ENCODE assay signal across 30 cellular contexts in the genomic region with DNA sequence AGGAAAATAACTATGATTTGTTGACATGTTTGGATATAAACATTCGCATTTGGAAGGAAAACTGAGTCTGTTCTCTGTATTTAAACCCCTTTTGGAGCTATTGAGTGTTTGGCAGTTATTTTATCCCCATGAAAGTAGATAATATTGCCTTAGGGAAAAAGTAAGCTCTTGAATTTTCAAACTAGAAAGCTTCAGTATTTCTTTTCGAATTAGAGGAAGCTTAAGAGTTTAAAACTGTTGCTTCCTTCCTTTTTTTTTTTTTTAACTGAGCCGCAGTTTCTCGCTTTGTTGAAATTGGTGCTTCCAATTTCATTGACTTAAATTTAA. TPM values are rescaled to one million over a fixed set of nuclear protein-coding genes. Genes with fewer than 3 reads are reported as not detected.
DNase-seq lines count a peak whose midpoint lies in the region; ATAC-seq and TF ChIP-seq lines count a peak whose summit lies in the region.
"Had no signal": no experiment of that assay in that cellular context is flagged by ENCODE, and none has a peak within 500 bp of the region (broad histone marks: within the 10 kb centered on the region; RNA-seq: fewer than 3 reads in every experiment).

No MANE protein-coding gene starts in this region.

- H3K36me3 ChIP-seq in CD8-positive, alpha-beta memory T cell (ENCODE audit: insufficient read depth, low read length), result no peaks in the 10 kb centered on the region
- H3K36me3 ChIP-seq: BE2C, gastrocnemius medialis, pancreas, uterus had no signal

- no peaks in the 10 kb centered on the region for H3K9me3 ChIP-seq in CD8-positive, alpha-beta memory T cell (ENCODE audit: low read length)
- H3K9me3 ChIP-seq: BE2C, gastrocnemius medialis, pancreas, testis, uterus had no signal

- H3K27ac Mint-ChIP-seq in activated naive CD4-positive, alpha-beta T cell treated with anti-CD3 and anti-CD28 coated beads for 36 hours, result peak overlapping the region; percentile 33
- no peak overlapping the region for H3K27ac Mint-ChIP-seq in activated naive CD4-positive, alpha-beta T cell treated with anti-CD3 and anti-CD28 coated beads, Interleukin-2, amount 10 ng/mL, durations not matched to agents 7 days and 5 days
- H3K27ac Mint-ChIP-seq in CD8-positive, alpha-beta memory T cell, result peak overlapping the region in 7 of 8 donors; percentile 57 to 94 (median 78)
- peak overlapping the region; percentile 30 for H3K27ac Mint-ChIP-seq in activated CD8-positive, alpha-beta T cell treated with anti-CD3 and anti-CD28 coated beads for 36 hours
- peak overlapping the region; percentile 84 to 96 (median 92) for H3K27ac Mint-ChIP-seq in naive thymus-derived CD8-positive, alpha-beta T cell
- H3K27ac Mint-ChIP-seq: brain had no signal

- peaks cover 6% of the 10 kb centered on the region for H3K9me3 Mint-ChIP-seq in activated naive CD4-positive, alpha-beta T cell treated with anti-CD3 and anti-CD28 coated beads for 36 hours
- H3K9me3 Mint-ChIP-seq in activated naive CD4-positive, alpha-beta T cell treated with anti-CD3 and anti-CD28 coated beads, Interleukin-2, amount 10 ng/mL, durations not matched to agents 7 days and 5 days, result peaks cover 10% of the 10 kb centered on the region
- H3K9me3 Mint-ChIP-seq in CD8-positive, alpha-beta memory T cell, result no peaks in the 10 kb centered on the region
- H3K9me3 Mint-ChIP-seq in activated CD8-positive, alpha-beta T cell treated with anti-CD3 and anti-CD28 coated beads for 36 hours, result peaks cover 9% of the 10 kb centered on the region
- no peaks in the 10 kb centered on the region for H3K9me3 Mint-ChIP-seq in naive thymus-derived CD8-positive, alpha-beta T cell

- POLR2A ChIA-PET in CD8-positive, alpha-beta memory T cell (lab: Charles Lee), result no interaction called here
- POLR2A ChIA-PET in activated CD8-positive, alpha-beta T cell treated with anti-CD3 and anti-CD28 coated beads for 36 hours (lab: Charles Lee), result no interaction called here
- POLR2A ChIA-PET in naive thymus-derived CD8-positive, alpha-beta T cell (lab: Charles Lee), result interaction anchor here (0.7 kb wide), 1 partner anchor 94 kb away, joined by 3 read pairs; no protein-coding TSS in a partner anchor

- H3K4me3 ChIP-seq in CD8-positive, alpha-beta memory T cell (ENCODE audit: low read length), result no peak overlapping the region
- H3K4me3 ChIP-seq: gastrocnemius medialis, GM23248, pancreas, testis, uterus had no signal

- CTCF ChIA-PET in activated naive CD4-positive, alpha-beta T cell treated with anti-CD3 and anti-CD28 coated beads for 36 hours (lab: Charles Lee), result interaction anchor here (1.3 kb wide), 1 partner anchor 22 kb away, joined by 3 read pairs; no protein-coding TSS in a partner anchor
- CTCF ChIA-PET in activated naive CD4-positive, alpha-beta T cell treated with anti-CD3 and anti-CD28 coated beads, Interleukin-2, amount 10 ng/mL, durations not matched to agents 7 days and 5 days (lab: Charles Lee), result no interaction called here
- CTCF ChIA-PET in CD8-positive, alpha-beta memory T cell (lab: Charles Lee), result no interaction called here
- CTCF ChIA-PET in activated CD8-positive, alpha-beta T cell treated with anti-CD3 and anti-CD28 coated beads for 36 hours (lab: Charles Lee), result no interaction called here

- H3K4me1 ChIP-seq in CD8-positive, alpha-beta memory T cell (ENCODE audit: insufficient read depth, low read length), result peaks cover 54% of the 10 kb centered on the region
- H3K4me1 ChIP-seq: BE2C, gastrocnemius medialis, pancreas, testis, uterus had no signal

- no peaks in the 10 kb centered on the region for H3K27me3 Mint-ChIP-seq in activated naive CD4-positive, alpha-beta T cell treated with anti-CD3 and anti-CD28 coated beads for 36 hours (ENCODE audit: low read depth)
- H3K27me3 Mint-ChIP-seq in activated naive CD4-positive, alpha-beta T cell treated with anti-CD3 and anti-CD28 coated beads, Interleukin-2, amount 10 ng/mL, durations not matched to agents 7 days and 5 days, result no peaks in the 10 kb centered on the region
- no peaks in the 10 kb centered on the region for H3K27me3 Mint-ChIP-seq in CD8-positive, alpha-beta memory T cell
- no peaks in the 10 kb centered on the region for H3K27me3 Mint-ChIP-seq in activated CD8-positive, alpha-beta T cell treated with anti-CD3 and anti-CD28 coated beads for 36 hours
- H3K27me3 Mint-ChIP-seq in naive thymus-derived CD8-positive, alpha-beta T cell, result no peaks in the 10 kb centered on the region

- H3K4me1 Mint-ChIP-seq in activated naive CD4-positive, alpha-beta T cell treated with anti-CD3 and anti-CD28 coated beads for 36 hours (ENCODE audit: low read depth), result peaks cover 65% of the 10 kb centered on the region
- H3K4me1 Mint-ChIP-seq in activated naive CD4-positive, alpha-beta T cell treated with anti-CD3 and anti-CD28 coated beads, Interleukin-2, amount 10 ng/mL, durations not matched to agents 7 days and 5 days, result peaks cover 71% of the 10 kb centered on the region
- peaks cover 94 to 98% (median 96%) of the 10 kb centered on the region in 3 donors for H3K4me1 Mint-ChIP-seq in CD8-positive, alpha-beta memory T cell
- H3K4me1 Mint-ChIP-seq in activated CD8-positive, alpha-beta T cell treated with anti-CD3 and anti-CD28 coated beads for 36 hours (ENCODE audit: low read depth), result peaks cover 75% of the 10 kb centered on the region
- H3K4me1 Mint-ChIP-seq in naive thymus-derived CD8-positive, alpha-beta T cell, result peaks cover 61 to 91% (median 89%) of the 10 kb centered on the region in 4 donors
- H3K4me1 Mint-ChIP-seq: brain had no signal

- TF ChIP-seq CTCF in activated CD8-positive, alpha-beta T cell treated with anti-CD3 and anti-CD28 coated beads for 36 hours (IDR thresholded peaks at IDR 0.05), result no peak

- no peak for ATAC-seq in activated CD8-positive, alpha-beta T cell treated with anti-CD3 and anti-CD28 coated beads for 36 hours
- ATAC-seq in naive thymus-derived CD8-positive, alpha-beta T cell, result no peak
- ATAC-seq: gastrocnemius medialis, left colon, pancreas, PC-3 had no signal

- peak overlapping the region; percentile 35 for H3K4me3 Mint-ChIP-seq in activated naive CD4-positive, alpha-beta T cell treated with anti-CD3 and anti-CD28 coated beads for 36 hours
- no peak overlapping the region for H3K4me3 Mint-ChIP-seq in activated naive CD4-positive, alpha-beta T cell treated with anti-CD3 and anti-CD28 coated beads, Interleukin-2, amount 10 ng/mL, durations not matched to agents 7 days and 5 days
- peak overlapping the region in 2 of 7 donors; percentile 24 to 58 for H3K4me3 Mint-ChIP-seq in CD8-positive, alpha-beta memory T cell
- peak overlapping the region; percentile 12 for H3K4me3 Mint-ChIP-seq in activated CD8-positive, alpha-beta T cell treated with anti-CD3 and anti-CD28 coated beads for 36 hours
- peak overlapping the region in 7 of 10 donors; percentile 4 to 78 (median 62) for H3K4me3 Mint-ChIP-seq in naive thymus-derived CD8-positive, alpha-beta T cell
- H3K4me3 Mint-ChIP-seq: brain, neural crest cell had no signal

- H3K27ac ChIP-seq in CD8-positive, alpha-beta memory T cell (ENCODE audit: low read depth, low read length), result no peak overlapping the region
- H3K27ac ChIP-seq: gastrocnemius medialis, GM23248, pancreas, testis, uterus had no signal

- peaks cover 2% of the 10 kb centered on the region for H3K36me3 Mint-ChIP-seq in activated naive CD4-positive, alpha-beta T cell treated with anti-CD3 and anti-CD28 coated beads for 36 hours (ENCODE audit: low read depth)
- peaks cover 84% of the 10 kb centered on the region for H3K36me3 Mint-ChIP-seq in activated naive CD4-positive, alpha-beta T cell treated with anti-CD3 and anti-CD28 coated beads, Interleukin-2, amount 10 ng/mL, durations not matched to agents 7 days and 5 days
- peaks cover 19 to 85% (median 44%) of the 10 kb centered on the region in 3 donors for H3K36me3 Mint-ChIP-seq in CD8-positive, alpha-beta memory T cell
- peaks cover 28% of the 10 kb centered on the region for H3K36me3 Mint-ChIP-seq in activated CD8-positive, alpha-beta T cell treated with anti-CD3 and anti-CD28 coated beads for 36 hours (ENCODE audit: low read depth)
- H3K36me3 Mint-ChIP-seq in naive thymus-derived CD8-positive, alpha-beta T cell, result peaks cover 0 to 27% (median 0%) of the 10 kb centered on the region in 3 donors
- H3K36me3 Mint-ChIP-seq: brain had no signal

- no peaks in the 10 kb centered on the region for H3K27me3 ChIP-seq in CD8-positive, alpha-beta memory T cell (ENCODE audit: insufficient read depth, low read length, poor library complexity, severe bottlenecking)
- H3K27me3 ChIP-seq: gastrocnemius medialis, pancreas, testis, uterus had no signal

- no peak for DNase-seq in activated naive CD4-positive, alpha-beta T cell treated with anti-CD3 and anti-CD28 coated beads for 36 hours
- no peak for DNase-seq in activated naive CD4-positive, alpha-beta T cell treated with anti-CD3 and anti-CD28 coated beads, Interleukin-2, amount 10 ng/mL, durations not matched to agents 7 days and 5 days
- no peak for DNase-seq in CD8-positive, alpha-beta memory T cell
- no peak for DNase-seq in activated CD8-positive, alpha-beta T cell treated with anti-CD3 and anti-CD28 coated beads for 36 hours
- no peak for DNase-seq in naive thymus-derived CD8-positive, alpha-beta T cell
- DNase-seq in kidney tubule cell (ENCODE audit: low spot score), result no peak
- no peak for DNase-seq in activated gamma-delta T cell treated with Interleukin-2 at 50 U/mL for 16 hours
- DNase-seq in ureter (ENCODE audit: low spot score), result no peak
- DNase-seq: activated CD4-positive, alpha-beta T cell treated with anti-CD3 and anti-CD28 coated beads, Interleukin-2, amount 50 U/mL, for 48 hours; activated CD4-positive, CD25-positive, alpha-beta regulatory T cell treated with anti-CD3 and anti-CD28 coated beads, Interleukin-2, amount 50 U/mL, for 72 hours; activated CD8-positive, alpha-beta memory T cell treated with anti-CD3 and anti-CD28 coated beads, Interleukin-2, amount 50 U/mL, for 48 hours; activated effector memory CD4-positive, alpha-beta T cell treated with Interleukin-2 at 50 U/mL for 16 hours; amniotic stem cell; BE2C; DMS153; gastrocnemius medialis; GM23248; hippocampal formation; left colon; NCI-H1930; NCI-H510A treated with DMSO at 0.1 percent for 48 hours; pancreas; PC-3; small intestine; stimulated activated naive CD4-positive, alpha-beta T cell; testis; uterus had no signal

- intact Hi-C loops in activated naive CD4-positive, alpha-beta T cell treated with anti-CD3 and anti-CD28 coated beads for 36 hours (cut with micrococcal nuclease), result no loop called here
- intact Hi-C loops in activated CD8-positive, alpha-beta T cell treated with anti-CD3 and anti-CD28 coated beads for 36 hours (cut with micrococcal nuclease), result no loop called here

RNA-seq across cellular contexts. Expression of a gene that starts 31.4 kb away (rescaled TPM):
- total RNA-seq in activated naive CD4-positive, alpha-beta T cell treated with anti-CD3 and anti-CD28 coated beads for 36 hours, result 1 to 10 TPM; 1.0 to 2.3 TPM
- 10 to 100 TPM; 12.5 to 14.5 TPM for total RNA-seq in CD8-positive, alpha-beta memory T cell
- polyA plus RNA-seq in CD8-positive, alpha-beta memory T cell, result 220 TPM
- total RNA-seq in activated CD8-positive, alpha-beta T cell treated with anti-CD3 and anti-CD28 coated beads for 36 hours, result 1 to 10 TPM; 6.4 to 8.7 TPM
- total RNA-seq in naive thymus-derived CD8-positive, alpha-beta T cell, result 10 to 100 TPM; 28.7 to 34.1 TPM
- polyA plus RNA-seq in naive thymus-derived CD8-positive, alpha-beta T cell, result 10 to 100 TPM; 19.2 to 91.4 (median 71.1) TPM
- total RNA-seq in ureter, result 1.9 TPM
- total RNA-seq: gastrocnemius medialis, HT-29, PC-3 had no signal
